In the genomic region with DNA sequence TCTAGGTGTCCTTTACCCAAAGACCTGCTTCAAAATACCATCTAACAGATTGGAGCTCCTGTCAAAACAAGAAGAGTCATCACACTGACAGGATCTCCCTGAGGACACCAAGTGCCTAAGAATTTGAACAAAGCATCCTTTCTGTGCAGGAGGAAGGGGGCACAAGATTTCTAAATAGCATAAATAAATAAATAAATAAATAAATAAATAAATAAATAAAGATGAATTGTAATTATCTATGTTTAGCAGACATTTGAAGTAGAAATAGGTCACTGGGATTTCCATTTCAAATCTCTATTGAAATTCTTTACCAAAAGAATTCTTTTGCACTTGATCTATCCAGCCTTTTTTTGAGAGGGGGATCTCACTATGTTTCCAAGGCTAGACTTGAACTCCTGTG, we compare ENCODE assay signal across 22 cellular contexts.
DNase-seq lines count a peak whose midpoint lies in the region; ATAC-seq, FAIRE-seq and TF ChIP-seq lines count a peak whose summit lies in the region.
"Had no signal": no experiment of that assay in that cellular context is flagged by ENCODE, and none has a peak within 500 bp of the region (broad histone marks: within the 10 kb centered on the region; RNA-seq: fewer than 3 reads in every experiment).

No MANE protein-coding gene starts in this region.

- TF ChIP-seq CTCF in A549 (IDR thresholded peaks at IDR 0.05) (no peak), Loucy (conservative IDR thresholded peaks at IDR 0.05; ENCODE audit: low read length) (no peak), neural cell (IDR thresholded peaks at IDR 0.05; ENCODE audit: poor library complexity, severe bottlenecking) (no peak), MCF 10A (IDR thresholded peaks at IDR 0.05; ENCODE audit: unreplicated experiment) (no peak)

- no TSS peak for BruUV-seq in MCF 10A (replicated peaks; lab: Mats Ljungman, UMichigan)

- TF ChIP-seq EP300 in A549 (IDR thresholded peaks at IDR 0.05) (no peak), neural cell (conservative IDR thresholded peaks at IDR 0.05; ENCODE audit: poor library complexity, severe bottlenecking) (no peak)

- no peak overlapping the region for H2AFZ ChIP-seq in Loucy (ENCODE audit: low read length)
- no peak overlapping the region for H2AFZ ChIP-seq in neural cell (ENCODE audit: low read depth, low read length)

- no peaks in the 10 kb centered on the region for H3K36me3 ChIP-seq in BLaER1 treated with 17β-estradiol and CSF1 and Interleukin-3, amounts not matched to agents 10 nM and 100 nM
- H3K36me3 ChIP-seq in Loucy (ENCODE audit: insufficient read depth, low read length) (no peaks in the 10 kb centered on the region), neural cell (ENCODE audit: insufficient read depth, low read length) (no peaks in the 10 kb centered on the region)

- H3K9me3 ChIP-seq in A549 (no peaks in the 10 kb centered on the region), Loucy (ENCODE audit: insufficient read depth, low read depth, low read length) (no peaks in the 10 kb centered on the region), neural cell (ENCODE audit: low read length) (no peaks in the 10 kb centered on the region)
- H3K9me3 ChIP-seq in BLaER1 treated with 17β-estradiol and CSF1 and Interleukin-3, amounts not matched to agents 10 nM and 100 nM (replicated peaks in 1 of 11), result no peaks in the 10 kb centered on the region

- no peaks in the 10 kb centered on the region; the same call in 2 of the 3 replicates for H3K4me1 ChIP-seq in A549
- H3K4me1 ChIP-seq in BLaER1 treated with 17β-estradiol and CSF1 and Interleukin-3, amounts not matched to agents 10 nM and 100 nM, result peaks cover 8 to 37% (median 26%) of the 10 kb centered on the region in 10 experiments; a peak in 19 of 20 replicates
- peaks cover 21% of the 10 kb centered on the region for H3K4me1 ChIP-seq in Loucy (ENCODE audit: insufficient read depth, low read length, poor library complexity, severe bottlenecking)

- H3K9me2 ChIP-seq in Loucy (replicated peaks; ENCODE audit: low read depth, low read length) (no peaks in the 10 kb centered on the region), neural cell (ENCODE audit: insufficient read depth, low read length) (no peaks in the 10 kb centered on the region)

- H3K4me3 Mint-ChIP-seq in MCF 10A (ENCODE audit: unreplicated experiment), result no peak overlapping the region

- no peak for TF ChIP-seq POLR2A in A549 (IDR thresholded peaks at IDR 0.05; ENCODE audit: low read length)

- FAIRE-seq in A549 (lab: Jason Lieb, UNC), result no peak
- FAIRE-seq in urothelium cell line (lab: Jason Lieb, UNC), result no peak
- FAIRE-seq: GM12892, GM18507, HTR-8/SVneo, K562 had no signal

- intact Hi-C loops in MCF 10A (cut with micrococcal nuclease), result no loop called here

- H3K36me3 Mint-ChIP-seq in MCF 10A (ENCODE audit: insufficient read depth, unreplicated experiment), result no peaks in the 10 kb centered on the region
- H3K36me3 Mint-ChIP-seq: CD8-positive, alpha-beta memory T cell had no signal

- no peak overlapping the region for H3K27ac Mint-ChIP-seq in MCF 10A (ENCODE audit: low read depth, unreplicated experiment)

- H3K4me2 ChIP-seq in A549, result peak overlapping the region; percentile 34; the same call in 1 of the 3 replicates
- H3K4me2 ChIP-seq in BLaER1 treated with 17β-estradiol and CSF1 and Interleukin-3, amounts not matched to agents 10 nM and 100 nM, result peak overlapping the region in 6 of 11 experiments; percentile 1 to 43 (median 31); a peak in 7 of 22 replicates
- H3K4me2 ChIP-seq in Loucy (ENCODE audit: low read depth, low read length, poor library complexity, severe bottlenecking), result peak overlapping the region; percentile 61
- no peak overlapping the region for H3K4me2 ChIP-seq in neural cell (ENCODE audit: low read length)

- H4K20me1 ChIP-seq in BLaER1 treated with 17β-estradiol and CSF1 and Interleukin-3, amounts not matched to agents 10 nM and 100 nM, result no peaks in the 10 kb centered on the region
- H4K20me1 ChIP-seq in Loucy (ENCODE audit: insufficient read depth, low read length, poor library complexity, severe bottlenecking) (no peaks in the 10 kb centered on the region), neural cell (ENCODE audit: insufficient read depth) (no peaks in the 10 kb centered on the region)

- H3K79me2 ChIP-seq in Loucy (ENCODE audit: insufficient read depth, low read length) (no peaks in the 10 kb centered on the region), neural cell (replicated peaks; ENCODE audit: insufficient read depth, low read length) (no peaks in the 10 kb centered on the region)

- POLR2A ChIA-PET in A549 (lab: Yijun Ruan, JAX) (no interaction called here), MCF 10A (lab: Yijun Ruan, JAX) (no interaction called here)

- no peaks in the 10 kb centered on the region for H3K27me3 ChIP-seq in BLaER1 treated with 17β-estradiol and CSF1 and Interleukin-3, amounts not matched to agents 10 nM and 100 nM
- H3K27me3 ChIP-seq in Loucy (ENCODE audit: insufficient read depth, low read length, poor library complexity, severe bottlenecking) (no peaks in the 10 kb centered on the region), neural cell (ENCODE audit: insufficient read depth, low read depth, low read length) (no peaks in the 10 kb centered on the region)

- no peak overlapping the region for H3K27ac ChIP-seq in A549
- H3K27ac ChIP-seq in BLaER1 treated with 17β-estradiol and CSF1 and Interleukin-3, amounts not matched to agents 10 nM and 100 nM, result peak overlapping the region in 2 of 11 experiments; percentile 25 to 41; a peak in 3 of 22 replicates
- no peak overlapping the region for H3K27ac ChIP-seq in neural cell (ENCODE audit: low read length)

- no peak overlapping the region for H3K9ac ChIP-seq in BLaER1 treated with 17β-estradiol and CSF1 and Interleukin-3, amounts not matched to agents 10 nM and 100 nM
- H3K9ac ChIP-seq in Loucy (ENCODE audit: low read depth, low read length, poor library complexity, severe bottlenecking) (no peak overlapping the region), neural cell (ENCODE audit: low read length) (no peak overlapping the region)

- H3K4me3 ChIP-seq in A549, result no peak overlapping the region
- H3K4me3 ChIP-seq in BLaER1 treated with 17β-estradiol and CSF1 and Interleukin-3, amounts not matched to agents 10 nM and 100 nM, result no peak overlapping the region
- H3K4me3 ChIP-seq in Loucy (ENCODE audit: low read length, poor library complexity, severe bottlenecking), result no peak overlapping the region
- H3K4me3 ChIP-seq in neural cell (ENCODE audit: low read length), result no peak overlapping the region
- H3K4me3 ChIP-seq: K562 had no signal

- H3K27me3 Mint-ChIP-seq in MCF 10A (ENCODE audit: insufficient read depth, unreplicated experiment), result no peaks in the 10 kb centered on the region
- H3K27me3 Mint-ChIP-seq: CD8-positive, alpha-beta memory T cell had no signal

- DNase-seq in A549 (ENCODE audit: low read depth in 1 of 2, low spot score in 1 of 2), result no peak
- DNase-seq in MCF 10A (ENCODE audit: unreplicated experiment), result no peak
- no peak for DNase-seq in NCI-H82 (lab: John Stamatoyannopoulos, UW)
- DNase-seq in urothelium cell line (ENCODE audit: low spot score), result no peak
- DNase-seq: 8988T; ACHN; AML-193; CD8-positive, alpha-beta memory T cell; COR-L47; DMS 273 treated with DMSO at 0.1 percent for 48 hours; GDM1; GOT3; H7; IMR-90 had no signal

- no peaks in the 10 kb centered on the region for H3K9me3 Mint-ChIP-seq in MCF 10A (ENCODE audit: unreplicated experiment)
- H3K9me3 Mint-ChIP-seq: CD8-positive, alpha-beta memory T cell had no signal

- CTCF ChIA-PET in A549 (lab: Yijun Ruan, JAX), result no interaction called here
- CTCF ChIA-PET in MCF 10A (lab: Yijun Ruan, JAX), result interaction anchor here (0.6 to 1.2 kb wide), 3 partner anchors 21 to 101 kb away, joined by 3 read pairs; no protein-coding TSS in a partner anchor

- no peak for ATAC-seq in A549
- ATAC-seq: HCT116, K562 had no signal

- no peaks in the 10 kb centered on the region for H3K4me1 Mint-ChIP-seq in MCF 10A (ENCODE audit: insufficient read depth, unreplicated experiment)

- H3F3A ChIP-seq in Loucy (ENCODE audit: low read depth) (no peaks in the 10 kb centered on the region), neural cell (ENCODE audit: insufficient read depth, low read length, poor library complexity, severe bottlenecking) (no peaks in the 10 kb centered on the region)

- TF ChIP-seq RAD21 in A549 (conservative IDR thresholded peaks at IDR 0.05 in 1 of 2, IDR thresholded peaks at IDR 0.05 in 1 of 2), result no peak
- TF ChIP-seq RAD21 in neural cell (conservative IDR thresholded peaks at IDR 0.05), result no peak

TF ChIP-seq in A549, 52 proteins besides CTCF, POLR2A, EP300 and RAD21:
- TF ChIP-seq ZC3H11A (IDR thresholded peaks at IDR 0.05) (peak; percentile 83), BCL3 (IDR thresholded peaks at IDR 0.05) (no peak)

TF ChIP-seq in neural cell, 6 proteins besides CTCF, POLR2A, EP300 and RAD21:
- TF ChIP-seq EZH2 (IDR thresholded peaks at IDR 0.05; ENCODE audit: borderline replicate concordance, insufficient read depth, low read length, poor library complexity, severe bottlenecking) (no peak), SMC3 (conservative IDR thresholded peaks at IDR 0.05; ENCODE audit: poor library complexity) (no peak), POLR2AphosphoS5 (IDR thresholded peaks at IDR 0.05) (peak; percentile 43), MXI1 (conservative IDR thresholded peaks at IDR 0.05; ENCODE audit: poor library complexity, severe bottlenecking) (no peak)
